In the genomic region with DNA sequence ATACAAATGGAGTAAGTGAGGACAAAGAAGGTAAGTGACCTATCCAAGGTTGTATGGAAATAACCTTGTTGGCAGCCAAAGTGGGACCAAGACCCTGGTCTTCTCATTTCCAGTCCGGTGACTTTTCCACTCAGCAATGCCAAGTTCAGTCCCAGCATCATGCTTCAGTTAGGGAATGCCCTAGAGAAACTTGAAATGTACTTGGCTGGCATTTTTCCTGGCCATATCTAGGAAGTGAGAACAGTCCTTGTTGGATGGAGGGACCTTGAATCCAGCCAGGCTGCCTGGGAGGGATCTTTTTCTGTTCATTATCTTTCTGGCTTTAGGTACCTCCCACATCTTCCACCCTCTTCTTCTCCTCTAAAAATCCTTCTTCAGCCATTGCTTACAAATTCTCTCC, we compare ENCODE assay signal across 32 cellular contexts.
"Had no signal": no experiment of that assay in that cellular context is flagged by ENCODE, and none has a peak within 500 bp of the region (broad histone marks: within the 10 kb centered on the region; RNA-seq: fewer than 3 reads in every experiment).

No MANE protein-coding gene starts in this region.

- H3K4me2 ChIP-seq: neural progenitor cell, smooth muscle cell had no signal

- H3K4me3 Mint-ChIP-seq: naive thymus-derived CD8-positive, alpha-beta T cell; natural killer cell treated with Interleukin-12 subunit alpha and Interleukin-12 subunit beta and Interleukin-15 and Interleukin-18, amount 100 ng/mL, for 72 hours; neural progenitor cell; stimulated activated memory B cell treated with anti-CD40 and anti-IgM and Interleukin-4, amounts not matched to agents 10 μg/mL and 1 μg/mL and 100 μg/mL, for 72 hours; stimulated activated naive CD8-positive, alpha-beta T cell treated with anti-CD3 and anti-CD28 coated beads, Interleukin-15, amount 100 ng/mL, for 72 hours had no signal

- H3K4me1 Mint-ChIP-seq: naive thymus-derived CD8-positive, alpha-beta T cell; stimulated activated memory B cell treated with anti-CD40 and anti-IgM and Interleukin-4, amounts not matched to agents 10 μg/mL and 1 μg/mL and 100 μg/mL, for 72 hours; stimulated activated naive CD8-positive, alpha-beta T cell treated with anti-CD3 and anti-CD28 coated beads, Interleukin-15, amount 100 ng/mL, for 72 hours had no signal

- H3K36me3 ChIP-seq: neural progenitor cell, ovary, right lobe of liver, spleen, suprapubic skin, thoracic aorta, thyroid gland, tibial nerve, upper lobe of left lung, vagina had no signal

- ATAC-seq: naive thymus-derived CD8-positive, alpha-beta T cell; psoas muscle; right cardiac atrium; right lobe of liver; stimulated activated memory B cell treated with anti-CD40 and anti-IgM and Interleukin-4, amounts not matched to agents 10 μg/mL and 1 μg/mL and 100 μg/mL, for 72 hours; stimulated activated naive CD8-positive, alpha-beta T cell treated with anti-CD3 and anti-CD28 coated beads, Interleukin-15, amount 100 ng/mL, for 72 hours; stimulated activated naive CD8-positive, alpha-beta T cell treated with anti-CD3 and anti-CD28 coated beads, Interleukin-15, Interleukin-2, amounts not matched to agents 100 U/mL and 50 U/mL, for 24 hours had no signal

- H3K27ac ChIP-seq: neural progenitor cell, ovary, parathyroid adenoma, psoas muscle, right lobe of liver, skin epidermis, spleen, suprapubic skin, thyroid gland, tibial nerve, upper lobe of left lung, vagina had no signal

- DNase-seq: naive thymus-derived CD8-positive, alpha-beta T cell; occipital lobe; ovary; posterior cingulate gyrus; psoas muscle; right cardiac atrium; right lobe of liver; spleen; stimulated activated CD4-positive, alpha-beta T cell treated with anti-CD3 and anti-CD28 coated beads, Interleukin-12 subunit alpha, Interleukin-12 subunit beta, amount 100 ng/mL, for 4 hours; stimulated activated CD4-positive, alpha-beta T cell treated with anti-CD3 and anti-CD28 coated beads, Interleukin-1b, Interleukin-23, amount 100 ng/mL, for 48 hours; stimulated activated CD4-positive, alpha-beta T cell treated with anti-CD3 and anti-CD28 coated beads, Interleukin-4, amount 100 ng/mL, for 1 hour; stimulated activated CD4-positive, alpha-beta T cell treated with anti-CD3 and anti-CD28 coated beads, Interleukin-4, amount 100 ng/mL, for 4 hours; stimulated activated CD8-positive, alpha-beta memory T cell treated with anti-CD3 and anti-CD28 coated beads, Interleukin-4, amount 100 ng/mL, for 48 hours; stimulated activated naive CD4-positive, alpha-beta T cell; stimulated activated naive CD8-positive, alpha-beta T cell treated with anti-CD3 and anti-CD28 coated beads, Interleukin-15, amount 100 ng/mL, for 72 hours; stimulated activated naive CD8-positive, alpha-beta T cell treated with anti-CD3 and anti-CD28 coated beads, Interleukin-15, Interleukin-2, amounts not matched to agents 100 U/mL and 50 U/mL, for 24 hours; substantia nigra; thyroid gland; trophoblast cell; upper lobe of left lung had no signal

- H3K27me3 Mint-ChIP-seq: progenitor cell of endocrine pancreas had no signal

- H3K9me3 Mint-ChIP-seq: natural killer cell treated with Interleukin-12 subunit alpha and Interleukin-12 subunit beta and Interleukin-15 and Interleukin-18, amount 100 ng/mL, for 72 hours; neural progenitor cell; stimulated activated memory B cell treated with anti-CD40 and anti-IgM and Interleukin-4, amounts not matched to agents 10 μg/mL and 1 μg/mL and 100 μg/mL, for 72 hours; stimulated activated naive CD8-positive, alpha-beta T cell treated with anti-CD3 and anti-CD28 coated beads, Interleukin-15, amount 100 ng/mL, for 72 hours had no signal

- H3K27me3 ChIP-seq: neural progenitor cell, ovary, right lobe of liver, spleen, suprapubic skin, thyroid gland, tibial nerve, upper lobe of left lung, vagina had no signal

- H3K9me3 ChIP-seq: ovary, psoas muscle, right lobe of liver, spleen, suprapubic skin, thoracic aorta, thyroid gland, tibial nerve, upper lobe of left lung, vagina had no signal

- H3K4me3 ChIP-seq: neural progenitor cell, ovary, psoas muscle, right lobe of liver, skin epidermis, smooth muscle cell, spleen, suprapubic skin, thoracic aorta, thyroid gland, tibial nerve, upper lobe of left lung, vagina had no signal

- H3K4me1 ChIP-seq: parathyroid adenoma, psoas muscle, right lobe of liver, spleen, suprapubic skin, thyroid gland, upper lobe of left lung, vagina had no signal

- H3K36me3 Mint-ChIP-seq: naive thymus-derived CD8-positive, alpha-beta T cell; natural killer cell treated with Interleukin-12 subunit alpha and Interleukin-12 subunit beta and Interleukin-15 and Interleukin-18, amount 100 ng/mL, for 72 hours; neural progenitor cell; stimulated activated memory B cell treated with anti-CD40 and anti-IgM and Interleukin-4, amounts not matched to agents 10 μg/mL and 1 μg/mL and 100 μg/mL, for 72 hours had no signal

- H2AFZ ChIP-seq: neural progenitor cell, parathyroid adenoma had no signal

- FAIRE-seq: urothelium cell line had no signal

- H3K27ac Mint-ChIP-seq: natural killer cell treated with Interleukin-12 subunit alpha and Interleukin-12 subunit beta and Interleukin-15 and Interleukin-18, amount 100 ng/mL, for 72 hours; neural progenitor cell; progenitor cell of endocrine pancreas; stimulated activated memory B cell treated with anti-CD40 and anti-IgM and Interleukin-4, amounts not matched to agents 10 μg/mL and 1 μg/mL and 100 μg/mL, for 72 hours; stimulated activated naive CD8-positive, alpha-beta T cell treated with anti-CD3 and anti-CD28 coated beads, Interleukin-15, amount 100 ng/mL, for 72 hours had no signal

- H3K79me2 ChIP-seq: parathyroid adenoma had no signal

- H3K9ac ChIP-seq: neural progenitor cell, parathyroid adenoma had no signal
